Comparison of ENCODE assay signal across 8 cellular contexts in genomic region chr11:134331565-134332188, GRCh38. TPM values are rescaled to one million over a fixed set of nuclear protein-coding genes. Genes with fewer than 3 reads are reported as not detected.
A peak's percentile ranks its signal among the peaks of the same experiment; 100 is the strongest.
DNase-seq lines count a peak whose midpoint lies in the region; ATAC-seq and TF ChIP-seq lines count a peak whose summit lies in the region.

A gene with protein sequence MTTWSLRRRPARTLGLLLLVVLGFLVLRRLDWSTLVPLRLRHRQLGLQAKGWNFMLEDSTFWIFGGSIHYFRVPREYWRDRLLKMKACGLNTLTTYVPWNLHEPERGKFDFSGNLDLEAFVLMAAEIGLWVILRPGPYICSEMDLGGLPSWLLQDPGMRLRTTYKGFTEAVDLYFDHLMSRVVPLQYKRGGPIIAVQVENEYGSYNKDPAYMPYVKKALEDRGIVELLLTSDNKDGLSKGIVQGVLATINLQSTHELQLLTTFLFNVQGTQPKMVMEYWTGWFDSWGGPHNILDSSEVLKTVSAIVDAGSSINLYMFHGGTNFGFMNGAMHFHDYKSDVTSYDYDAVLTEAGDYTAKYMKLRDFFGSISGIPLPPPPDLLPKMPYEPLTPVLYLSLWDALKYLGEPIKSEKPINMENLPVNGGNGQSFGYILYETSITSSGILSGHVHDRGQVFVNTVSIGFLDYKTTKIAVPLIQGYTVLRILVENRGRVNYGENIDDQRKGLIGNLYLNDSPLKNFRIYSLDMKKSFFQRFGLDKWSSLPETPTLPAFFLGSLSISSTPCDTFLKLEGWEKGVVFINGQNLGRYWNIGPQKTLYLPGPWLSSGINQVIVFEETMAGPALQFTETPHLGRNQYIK (plus strand): TSS chr11:134331988. CDS start chr11:134332062, 74 bp downstream.

- no peak for TF ChIP-seq CTCF in transverse colon (IDR thresholded peaks at IDR 0.05)

- DNase-seq in AG20443 (ENCODE audit: low spot score) (peak; percentile 75), HT-29 (ENCODE audit: low spot score) (peak; percentile 87), SK-MEL-5 (ENCODE audit: low read depth, low spot score) (peak; percentile 11), left cardiac atrium (peak; percentile 76), posterior vena cava (ENCODE audit: low spot score) (peak; percentile 88), transverse colon (peak; percentile 90)
- DNase-seq in activated naive CD4-positive, alpha-beta T cell treated with anti-CD3 and anti-CD28 coated beads, Interleukin-2, amount 50 U/mL, for 72 hours (ENCODE audit: low spot score in 2 of 2) = peak; percentile 80 to 81

- no peak for TF ChIP-seq POLR2A in transverse colon (IDR thresholded peaks at IDR 0.05)

- H3K9me3 ChIP-seq in transverse colon = no peaks in the 10 kb centered on the region

- no peaks in the 10 kb centered on the region for H3K36me3 Mint-ChIP-seq in activated naive CD4-positive, alpha-beta T cell treated with anti-CD3 and anti-CD28 coated beads, Interleukin-2, amount 50 U/mL, for 72 hours

- peak within 1 kb of the TSS in 1 of 2 donors; percentile 64 for H3K27ac Mint-ChIP-seq in activated naive CD4-positive, alpha-beta T cell treated with anti-CD3 and anti-CD28 coated beads, Interleukin-2, amount 50 U/mL, for 72 hours

- H3K9me3 Mint-ChIP-seq in activated naive CD4-positive, alpha-beta T cell treated with anti-CD3 and anti-CD28 coated beads, Interleukin-2, amount 50 U/mL, for 72 hours = no peaks in the 10 kb centered on the region

- in situ Hi-C loops in SK-MEL-5 (cut with HindIII; ENCODE audit: low pct_unique_long_range_greater_than_20kb, low sequenced_read_pairs) = no loop called here
- in situ Hi-C loops in transverse colon (cut with MboI; ENCODE audit: low pct_ligation_motif_present in 1 of 4, low pct_unique_long_range_greater_than_20kb in 1 of 4, low sequenced_read_pairs in 3 of 4) = no loop called here

- H3K27me3 ChIP-seq in transverse colon = peaks cover 6% of the 10 kb centered on the region

- no peaks in the 10 kb centered on the region for H3K36me3 ChIP-seq in transverse colon

- intact Hi-C loops in left cardiac atrium (cut with DNase I) = no loop called here
- intact Hi-C loops in posterior vena cava (cut with DNase I) = no loop called here
- intact Hi-C loops in transverse colon (cut with DNase I; ENCODE audit: low total_unique reads) = no loop called here

- H3K27ac ChIP-seq in transverse colon = peak within 1 kb of the TSS; percentile 66 to 81 (median 70)

- H3K4me3 ChIP-seq in transverse colon = peak within 1 kb of the TSS; percentile 60 to 81 (median 68)

- TF ChIP-seq EP300 in transverse colon (IDR thresholded peaks at IDR 0.05; ENCODE audit: low read depth) = no peak

- 1% methylated on average over 30 of the region's 77 CpGs; no CpG with 5 or more reads in 1 of the 2 donors for WGBS in transverse colon (ENCODE audit: low coverage in 1 of 2), 2 donors

- peaks cover 9 to 25% (median 20%) of the 10 kb centered on the region in 4 donors for H3K4me1 ChIP-seq in transverse colon

- ATAC-seq in GM19395 (IDR thresholded peaks at IDR 0.05; ENCODE audit: unreplicated experiment) (peak; percentile 85), left cardiac atrium (peak; percentile 97)
- ATAC-seq in activated naive CD4-positive, alpha-beta T cell treated with anti-CD3 and anti-CD28 coated beads, Interleukin-2, amount 50 U/mL, for 72 hours = peak; percentile 95 to 96

RNA-seq across cellular contexts. Expression of the gene that starts here (rescaled TPM):
- 77.4 and 79.0 TPM in 2 replicates for total RNA-seq in HT-29 (2014; rRNA removed; shearing (Covaris generic))
- total RNA-seq in SK-MEL-5 (2014; rRNA removed; shearing (Covaris generic)) = 0.48 and 1.1 TPM in 2 replicates
- polyA plus RNA-seq in SK-MEL-5 (2015; cell fraction: cytosol; rRNA removed) = 1.5 TPM in 2 replicates
- polyA plus RNA-seq in SK-MEL-5 (2015; cell fraction: nucleus; rRNA removed) = 0.83 and 1.4 TPM in 2 replicates
- total RNA-seq in activated naive CD4-positive, alpha-beta T cell treated with anti-CD3 and anti-CD28 coated beads, Interleukin-2, amount 50 U/mL, for 72 hours = 1 to 10 TPM; 2.4 to 4.9 TPM
- total RNA-seq in left cardiac atrium (under 1 TPM; 0.65 to 0.91 TPM), posterior vena cava (1 to 10 TPM; 2.8 to 4.0 TPM), transverse colon (10 to 100 TPM; 26.2 to 39.5 (median 35.3) TPM)

Comparison
In these comparisons a context has a peak if more than half of its experiments do, and no peak if none do; other contexts are left out.
1. Peak in every context shown above with its lines: DNase-seq, ATAC-seq, H3K4me3 ChIP-seq and H3K27ac ChIP-seq.
2. RNA of the gene that starts here (total RNA-seq): 77.4 to 79.0 TPM in HT-29 and 26.2 to 39.5 TPM in transverse colon; 2.4 to 4.9 TPM in activated naive CD4-positive, alpha-beta T cell treated with anti-CD3 and anti-CD28 coated beads, Interleukin-2, amount 50 U/mL, for 72 hours, 2.8 to 4.0 TPM in posterior vena cava, 0.48 to 1.1 TPM in SK-MEL-5 and 0.65 to 0.91 TPM in left cardiac atrium; every median in the first group is over 4 times any median in the second.
3. Peak in DNase-seq and ATAC-seq in left cardiac atrium; RNA of the gene not detected or under 1 TPM.
4. DNase-seq: peak in every context shown above with its lines; median percentile 90 in transverse colon; 88 in posterior vena cava; 87 in HT-29; 80 in activated naive CD4-positive, alpha-beta T cell treated with anti-CD3 and anti-CD28 coated beads, Interleukin-2, amount 50 U/mL, for 72 hours; 76 in left cardiac atrium; 75 in AG20443; 11 in SK-MEL-5.